Comparison of ENCODE assay signal across 9 cellular contexts in genomic region chr18:31636387-31636786, GRCh38. TPM values are rescaled to one million over a fixed set of nuclear protein-coding genes. Genes with fewer than 3 reads are reported as not detected.
"Had no signal": no experiment of that assay in that cellular context is flagged by ENCODE, and none has a peak within 500 bp of the region (broad histone marks: within the 10 kb centered on the region; RNA-seq: fewer than 3 reads in every experiment).

No MANE protein-coding gene starts in this region.

- ATAC-seq: HCT116, K562 had no signal

- FAIRE-seq: HTR-8/SVneo, K562 had no signal

- DNase-seq: GM23248, GOT3, H7, IMR-90, KG1 had no signal

RNA-seq across cellular contexts. Expression of gene TTR, which starts 44.7 kb away (rescaled TPM):
- total RNA-seq: GM23248, H4, H7, IMR-90 had no signal
- polyA plus RNA-seq: GM23248, IMR-90 had no signal
